Comparison of ENCODE assay signal across 16 cellular contexts in genomic region chr10:132394201-132394811, GRCh38. TPM values are rescaled to one million over a fixed set of nuclear protein-coding genes. Genes with fewer than 3 reads are reported as not detected.
A peak's percentile ranks its signal among the peaks of the same experiment; 100 is the strongest.
DNase-seq lines count a peak whose midpoint lies in the region; ATAC-seq and TF ChIP-seq lines count a peak whose summit lies in the region.
"Had no signal": no experiment of that assay in that cellular context is flagged by ENCODE, and none has a peak within 500 bp of the region (broad histone marks: within the 10 kb centered on the region; RNA-seq: fewer than 3 reads in every experiment).

No MANE protein-coding gene starts in this region.

- no peak for TF ChIP-seq POLR2A in esophagus squamous epithelium (IDR thresholded peaks at IDR 0.05)

- intact Hi-C loops in CD4-positive, alpha-beta T cell (cut with DNase I, micrococcal nuclease), result loop anchor here (5.0 to 10.0 kb wide), 3 partner anchors 140 to 410 kb away; partner anchors contain the start of genes BNIP3 (in 1 of the 2) and INPP5A (in 1 of the 2)
- intact Hi-C loops in esophagus squamous epithelium (cut with DNase I), result loop anchor here (2.0 to 10.0 kb wide), 2 partner anchors 58 to 240 kb away; no protein-coding TSS in a partner anchor
- intact Hi-C loops in posterior vena cava (cut with DNase I), result loop anchor here in 1 of 2 donors (5.0 to 10.0 kb wide), 2 partner anchors 58 to 240 kb away; no protein-coding TSS in a partner anchor

- H2AFZ ChIP-seq in Loucy (ENCODE audit: low read length), result no peak overlapping the region

- H3K36me3 ChIP-seq in Loucy (ENCODE audit: insufficient read depth, low read length) (no peaks in the 10 kb centered on the region), esophagus squamous epithelium (peaks cover 0 to 3% (median 0%) of the 10 kb centered on the region in 3 donors)

- H3K4me3 ChIP-seq in Loucy (ENCODE audit: low read length, poor library complexity, severe bottlenecking), result peak overlapping the region; percentile 13
- H3K4me3 ChIP-seq in esophagus squamous epithelium, result no peak overlapping the region
- H3K4me3 ChIP-seq: K562, lung, smooth muscle cell had no signal

- H3K9me2 ChIP-seq in Loucy (replicated peaks; ENCODE audit: low read depth, low read length), result no peaks in the 10 kb centered on the region

- POLR2A ChIA-PET in CD4-positive, alpha-beta T cell (lab: Charles Lee), result interaction anchor here (1.2 kb wide), 1 partner anchor 53 kb away, joined by 5 read pairs; no protein-coding TSS in a partner anchor

- 0 out of 2 replicates have a peak, but pooled peaks cover 6% of the 10 kb centered on the region for H3F3A ChIP-seq in Loucy (ENCODE audit: low read depth)

- peak overlapping the region; percentile 72 for H3K9ac ChIP-seq in Loucy (ENCODE audit: low read depth, low read length, poor library complexity, severe bottlenecking)

- peak overlapping the region; percentile 72 for H3K27ac Mint-ChIP-seq in CD4-positive, alpha-beta T cell
- peak overlapping the region; percentile 54 for H3K27ac Mint-ChIP-seq in osteocyte (ENCODE audit: unreplicated experiment)
- H3K27ac Mint-ChIP-seq: stimulated activated naive CD8-positive, alpha-beta T cell treated with anti-CD3 and anti-CD28 coated beads, Interleukin-15, Interleukin-2, amounts not matched to agents 100 ng/mL and 50 ng/mL, for 24 hours had no signal

- H3K79me2 ChIP-seq in Loucy (ENCODE audit: insufficient read depth, low read length), result peaks cover 26% of the 10 kb centered on the region

- peaks cover under 1% of the 10 kb centered on the region for H3K36me3 Mint-ChIP-seq in CD4-positive, alpha-beta T cell (ENCODE audit: low read depth)
- no peaks in the 10 kb centered on the region for H3K36me3 Mint-ChIP-seq in osteocyte (ENCODE audit: unreplicated experiment)

- 73 to 81% methylated on average over 4 to 8 of the region's 13 CpGs for WGBS in esophagus squamous epithelium, 2 donors

- peak overlapping the region; percentile 62 for H3K4me2 ChIP-seq in Loucy (ENCODE audit: low read depth, low read length, poor library complexity, severe bottlenecking)
- H3K4me2 ChIP-seq: smooth muscle cell had no signal

- no peaks in the 10 kb centered on the region for H3K9me3 ChIP-seq in CD4-positive, alpha-beta T cell (ENCODE audit: control insufficient read depth, low read length)
- no peaks in the 10 kb centered on the region for H3K9me3 ChIP-seq in Loucy (ENCODE audit: insufficient read depth, low read depth, low read length)
- no peaks in the 10 kb centered on the region for H3K9me3 ChIP-seq in esophagus squamous epithelium

- peaks cover 13% of the 10 kb centered on the region for H4K20me1 ChIP-seq in Loucy (ENCODE audit: insufficient read depth, low read length, poor library complexity, severe bottlenecking)

- no peak overlapping the region for H3K27ac ChIP-seq in CD4-positive, alpha-beta T cell (ENCODE audit: low read depth, low read length)
- H3K27ac ChIP-seq in esophagus squamous epithelium (peak overlapping the region in 3 of 4 donors; percentile 82 to 98 (median 98)), foreskin keratinocyte (no peak overlapping the region)

- no peaks in the 10 kb centered on the region for H3K27me3 ChIP-seq in CD4-positive, alpha-beta T cell (ENCODE audit: control insufficient read depth, insufficient read depth, low read length)
- H3K27me3 ChIP-seq in Loucy (ENCODE audit: insufficient read depth, low read length, poor library complexity, severe bottlenecking) (no peaks in the 10 kb centered on the region), esophagus squamous epithelium (no peaks in the 10 kb centered on the region), foreskin keratinocyte (no peaks in the 10 kb centered on the region)

- H3K4me3 Mint-ChIP-seq in CD4-positive, alpha-beta T cell, result peak overlapping the region; percentile 38
- no peak overlapping the region for H3K4me3 Mint-ChIP-seq in osteocyte (ENCODE audit: unreplicated experiment)
- H3K4me3 Mint-ChIP-seq: stimulated activated naive CD8-positive, alpha-beta T cell treated with anti-CD3 and anti-CD28 coated beads, Interleukin-15, Interleukin-2, amounts not matched to agents 100 ng/mL and 50 ng/mL, for 24 hours had no signal

- H3K9me3 Mint-ChIP-seq in CD4-positive, alpha-beta T cell, result no peaks in the 10 kb centered on the region
- no peaks in the 10 kb centered on the region for H3K9me3 Mint-ChIP-seq in osteocyte (ENCODE audit: unreplicated experiment)

- peaks cover 15% of the 10 kb centered on the region for H3K4me1 Mint-ChIP-seq in CD4-positive, alpha-beta T cell (ENCODE audit: low read depth)
- H3K4me1 Mint-ChIP-seq in osteocyte (ENCODE audit: unreplicated experiment), result peaks cover 17% of the 10 kb centered on the region

- CTCF ChIA-PET in CD4-positive, alpha-beta T cell (lab: Charles Lee), result no interaction called here

- DNase-seq in CD4-positive, alpha-beta T cell, result no peak
- no peak for DNase-seq in esophagus squamous epithelium (lab: John Stamatoyannopoulos, UW)
- no peak for DNase-seq in osteocyte (ENCODE audit: extremely low spot score, unreplicated experiment)
- DNase-seq in posterior vena cava (ENCODE audit: low spot score), result no peak
- DNase-seq in foreskin keratinocyte, result no peak
- no peak for DNase-seq in NCI-H446 treated with DMSO at 0.1 percent for 48 hours (lab: John Stamatoyannopoulos, UW)
- DNase-seq: activated naive CD4-positive, alpha-beta T cell treated with Interleukin-2 at 50 U/mL for 16 hours; H7; NCI-H1092 treated with DMSO at 0.1 percent for 48 hours; NCI-H2227 treated with DMSO at 0.1 percent for 48 hours had no signal

- H3K4me1 ChIP-seq in Loucy (ENCODE audit: insufficient read depth, low read length, poor library complexity, severe bottlenecking) (peaks cover 54% of the 10 kb centered on the region), esophagus squamous epithelium (peaks cover 16 to 42% (median 28%) of the 10 kb centered on the region in 3 donors), foreskin keratinocyte (peaks cover 3% of the 10 kb centered on the region)

- no peaks in the 10 kb centered on the region for H3K27me3 Mint-ChIP-seq in CD4-positive, alpha-beta T cell
- H3K27me3 Mint-ChIP-seq in osteocyte (ENCODE audit: unreplicated experiment), result no peaks in the 10 kb centered on the region
- H3K27me3 Mint-ChIP-seq: stimulated activated naive CD8-positive, alpha-beta T cell treated with anti-CD3 and anti-CD28 coated beads, Interleukin-15, Interleukin-2, amounts not matched to agents 100 ng/mL and 50 ng/mL, for 24 hours had no signal

- no peak for TF ChIP-seq CTCF in CD4-positive, alpha-beta T cell (IDR thresholded peaks at IDR 0.05)
- TF ChIP-seq CTCF in Loucy (conservative IDR thresholded peaks at IDR 0.05; ENCODE audit: low read length) (no peak), esophagus squamous epithelium (IDR thresholded peaks at IDR 0.05) (no peak), osteocyte (IDR thresholded peaks at IDR 0.05) (no peak), foreskin keratinocyte (conservative IDR thresholded peaks at IDR 0.05) (no peak)

- ATAC-seq in CD4-positive, alpha-beta T cell (ENCODE audit: poor library complexity), result no peak
- ATAC-seq in foreskin keratinocyte (no peak), HG03280 (IDR thresholded peaks at IDR 0.05; ENCODE audit: unreplicated experiment) (no peak)
- ATAC-seq: K562 had no signal

RNA-seq across cellular contexts. Expression of gene PWWP2B, which starts 2.7 kb away (rescaled TPM):
- total RNA-seq in CD4-positive, alpha-beta T cell, result 10 to 100 TPM; 19.2 to 19.6 TPM
- 10 to 100 TPM; 14.9 to 27.3 (median 16.7) TPM for total RNA-seq in esophagus squamous epithelium
- 12.9 and 14.6 TPM in 2 replicates for total RNA-seq in osteocyte
- total RNA-seq in posterior vena cava, result 10 to 100 TPM; 10.4 to 16.1 TPM
- total RNA-seq in foreskin keratinocyte, result 10.5 and 12.5 TPM in 2 replicates
- polyA plus RNA-seq in foreskin keratinocyte, result 11.0 and 14.0 TPM in 2 replicates

Comparison
In these comparisons a context has a peak if more than half of its experiments do, and no peak if none do; other contexts are left out.
1. H3K27ac ChIP-seq: peak in esophagus squamous epithelium (3 of 4); none in CD4-positive, alpha-beta T cell (single experiment) and foreskin keratinocyte (single experiment).